In genomic region chr12:89593873-89594272, GRCh38 we compare ENCODE assay signal across 31 cellular contexts.
"Had no signal": no experiment of that assay in that cellular context is flagged by ENCODE, and none has a peak within 500 bp of the region (broad histone marks: within the 10 kb centered on the region; RNA-seq: fewer than 3 reads in every experiment).

No MANE protein-coding gene starts in this region.

- H3K27ac ChIP-seq: adrenal gland, body of pancreas, cardiac muscle cell, colonic mucosa, esophagus squamous epithelium, gastroesophageal sphincter had no signal

- H3K27me3 Mint-ChIP-seq: activated CD4-positive, alpha-beta memory T cell treated with anti-CD3 and anti-CD28 coated beads for 36 hours; activated CD4-positive, alpha-beta T cell treated with anti-CD3 and anti-CD28 coated beads for 36 hours; activated naive CD4-positive, alpha-beta T cell treated with anti-CD3 and anti-CD28 coated beads, Interleukin-2, amount 50 U/mL, for 24 hours; activated naive CD8-positive, alpha-beta T cell treated with anti-CD3 and anti-CD28 coated beads for 36 hours had no signal

- H3K9me3 Mint-ChIP-seq: activated CD4-positive, alpha-beta memory T cell treated with anti-CD3 and anti-CD28 coated beads for 36 hours; activated CD4-positive, alpha-beta T cell treated with anti-CD3 and anti-CD28 coated beads, Interleukin-2, amount 10 ng/mL, durations not matched to agents 24 days and 14 days; activated naive CD4-positive, alpha-beta T cell treated with anti-CD3 and anti-CD28 coated beads for 36 hours; activated naive CD4-positive, alpha-beta T cell treated with anti-CD3 and anti-CD28 coated beads, Interleukin-2, amount 50 U/mL, for 24 hours; activated naive CD8-positive, alpha-beta T cell treated with anti-CD3 and anti-CD28 coated beads for 36 hours; activated naive CD8-positive, alpha-beta T cell treated with anti-CD3 and anti-CD28 coated beads, Interleukin-2, amount 50 U/mL, for 24 hours; activated T-helper 1 cell treated with anti-CD3 and anti-CD28 coated beads, Interleukin-12 subunit alpha, Interleukin-12 subunit beta, Interleukin-2, Interleukin-4 antibody, amounts not matched to agents 30 ng/mL and 10 ng/mL and 1 ng/mL, durations not matched to agents 14 hours and 24 hours and 36 hours; activated T-helper 2 cell treated with anti-CD3 and anti-CD28 coated beads, Interferon-gamma antibody, Interleukin-2, Interleukin-4, amounts not matched to agents 10 μg/mL and 5 μg/mL and 100 μg/mL, durations not matched to agents 14 hours and 24 hours and 36 hours; endodermal cell had no signal

- H3K27ac Mint-ChIP-seq: activated CD4-positive, alpha-beta memory T cell treated with anti-CD3 and anti-CD28 coated beads for 36 hours; activated CD4-positive, alpha-beta T cell treated with anti-CD3 and anti-CD28 coated beads for 36 hours; activated CD4-positive, alpha-beta T cell treated with anti-CD3 and anti-CD28 coated beads, Interleukin-2, amount 10 ng/mL, durations not matched to agents 24 days and 14 days; activated CD8-positive, alpha-beta memory T cell treated with anti-CD3 and anti-CD28 coated beads, Interleukin-2, amount 10 ng/mL, durations not matched to agents 7 days and 5 days; activated CD8-positive, alpha-beta T cell treated with anti-CD3 and anti-CD28 coated beads, Interleukin-2, amount 10 ng/mL, durations not matched to agents 7 days and 5 days; activated naive CD4-positive, alpha-beta T cell treated with anti-CD3 and anti-CD28 coated beads for 36 hours; activated naive CD4-positive, alpha-beta T cell treated with anti-CD3 and anti-CD28 coated beads, Interleukin-2, amount 50 U/mL, for 24 hours; activated naive CD8-positive, alpha-beta T cell treated with anti-CD3 and anti-CD28 coated beads for 36 hours; activated naive CD8-positive, alpha-beta T cell treated with anti-CD3 and anti-CD28 coated beads, Interleukin-2, amount 50 U/mL, for 24 hours; activated T-helper 1 cell treated with anti-CD3 and anti-CD28 coated beads, Interleukin-12 subunit alpha, Interleukin-12 subunit beta, Interleukin-2, Interleukin-4 antibody, amounts not matched to agents 30 ng/mL and 10 ng/mL and 1 ng/mL, durations not matched to agents 14 hours and 24 hours and 36 hours; activated T-helper 2 cell treated with anti-CD3 and anti-CD28 coated beads, Interferon-gamma antibody, Interleukin-2, Interleukin-4, amounts not matched to agents 10 μg/mL and 5 μg/mL and 100 μg/mL, durations not matched to agents 14 hours and 24 hours and 36 hours; endodermal cell had no signal

- H3K4me3 ChIP-seq: adrenal gland, body of pancreas, cardiac muscle cell, colonic mucosa, esophagus squamous epithelium, gastroesophageal sphincter had no signal

- H3K4me3 Mint-ChIP-seq: activated CD4-positive, alpha-beta memory T cell treated with anti-CD3 and anti-CD28 coated beads for 36 hours; activated CD4-positive, alpha-beta T cell treated with anti-CD3 and anti-CD28 coated beads for 36 hours; activated CD4-positive, alpha-beta T cell treated with anti-CD3 and anti-CD28 coated beads, Interleukin-2, amount 10 ng/mL, durations not matched to agents 24 days and 14 days; activated CD8-positive, alpha-beta memory T cell treated with anti-CD3 and anti-CD28 coated beads, Interleukin-2, amount 10 ng/mL, durations not matched to agents 7 days and 5 days; activated CD8-positive, alpha-beta T cell treated with anti-CD3 and anti-CD28 coated beads, Interleukin-2, amount 10 ng/mL, durations not matched to agents 7 days and 5 days; activated naive CD4-positive, alpha-beta T cell treated with anti-CD3 and anti-CD28 coated beads for 36 hours; activated naive CD4-positive, alpha-beta T cell treated with anti-CD3 and anti-CD28 coated beads, Interleukin-2, amount 50 U/mL, for 24 hours; activated naive CD8-positive, alpha-beta T cell treated with anti-CD3 and anti-CD28 coated beads for 36 hours; activated naive CD8-positive, alpha-beta T cell treated with anti-CD3 and anti-CD28 coated beads, Interleukin-2, amount 50 U/mL, for 24 hours; activated T-helper 1 cell treated with anti-CD3 and anti-CD28 coated beads, Interleukin-12 subunit alpha, Interleukin-12 subunit beta, Interleukin-2, Interleukin-4 antibody, amounts not matched to agents 30 ng/mL and 10 ng/mL and 1 ng/mL, durations not matched to agents 14 hours and 24 hours and 36 hours; endodermal cell had no signal

- ATAC-seq: activated CD4-positive, alpha-beta T cell treated with anti-CD3 and anti-CD28 coated beads for 36 hours; activated CD8-positive, alpha-beta memory T cell treated with anti-CD3 and anti-CD28 coated beads, Interleukin-2, amount 10 ng/mL, durations not matched to agents 7 days and 5 days; activated CD8-positive, alpha-beta T cell treated with anti-CD3 and anti-CD28 coated beads, Interleukin-2, amount 10 ng/mL, durations not matched to agents 7 days and 5 days; activated naive CD8-positive, alpha-beta T cell treated with anti-CD3 and anti-CD28 coated beads, Interleukin-2, amount 50 U/mL, for 24 hours; body of pancreas; gastroesophageal sphincter had no signal

- H3K27me3 ChIP-seq: adrenal gland, body of pancreas, cardiac muscle cell, colonic mucosa, esophagus squamous epithelium, gastroesophageal sphincter had no signal

- H3K9me3 ChIP-seq: adrenal gland, body of pancreas, colonic mucosa, esophagus squamous epithelium, gastroesophageal sphincter had no signal

- DNase-seq: activated CD4-positive, alpha-beta memory T cell treated with anti-CD3 and anti-CD28 coated beads for 36 hours; activated CD4-positive, alpha-beta T cell treated with anti-CD3 and anti-CD28 coated beads for 36 hours; activated CD4-positive, alpha-beta T cell treated with anti-CD3 and anti-CD28 coated beads, Interleukin-2, amount 10 ng/mL, durations not matched to agents 24 days and 14 days; activated CD4-positive, CD25-positive, alpha-beta regulatory T cell; activated CD4-positive, CD25-positive, alpha-beta regulatory T cell treated with anti-CD3 and anti-CD28 coated beads, Interleukin-2, amount 50 U/mL, for 72 hours; activated CD8-positive, alpha-beta memory T cell treated with anti-CD3 and anti-CD28 coated beads, Interleukin-2, amount 10 ng/mL, durations not matched to agents 7 days and 5 days; activated CD8-positive, alpha-beta memory T cell treated with anti-CD3 and anti-CD28 coated beads, Interleukin-2, amount 50 U/mL, for 4 hours; activated CD8-positive, alpha-beta T cell treated with anti-CD3 and anti-CD28 coated beads, Interleukin-2, amount 10 ng/mL, durations not matched to agents 7 days and 5 days; activated effector memory CD4-positive, alpha-beta T cell treated with anti-CD3 and anti-CD28 coated beads, Interleukin-2, amount 50 U/mL, for 16 hours; activated naive CD4-positive, alpha-beta T cell treated with anti-CD3 and anti-CD28 coated beads for 36 hours; activated naive CD8-positive, alpha-beta T cell treated with anti-CD3 and anti-CD28 coated beads for 36 hours; activated naive CD8-positive, alpha-beta T cell treated with anti-CD3 and anti-CD28 coated beads, Interleukin-2, amount 50 U/mL, for 24 hours; activated T-cell treated with anti-CD3 and anti-CD28 coated beads, Interleukin-2, amount 50 U/mL, for 1 hour; activated T-cell treated with anti-CD3 and anti-CD28 coated beads, Interleukin-2, amount 50 U/mL, for 48 hours; adrenal gland; amygdala; aorta; body of pancreas; central memory CD4-positive, alpha-beta T cell; cerebellar nuclear complex; colonic mucosa; effector memory CD4-positive, alpha-beta T cell; endodermal cell; esophagus squamous epithelium; foreskin melanocyte; T-helper 2 cell had no signal
